29 cellular contexts compared by ENCODE assay signal in the genomic region with DNA sequence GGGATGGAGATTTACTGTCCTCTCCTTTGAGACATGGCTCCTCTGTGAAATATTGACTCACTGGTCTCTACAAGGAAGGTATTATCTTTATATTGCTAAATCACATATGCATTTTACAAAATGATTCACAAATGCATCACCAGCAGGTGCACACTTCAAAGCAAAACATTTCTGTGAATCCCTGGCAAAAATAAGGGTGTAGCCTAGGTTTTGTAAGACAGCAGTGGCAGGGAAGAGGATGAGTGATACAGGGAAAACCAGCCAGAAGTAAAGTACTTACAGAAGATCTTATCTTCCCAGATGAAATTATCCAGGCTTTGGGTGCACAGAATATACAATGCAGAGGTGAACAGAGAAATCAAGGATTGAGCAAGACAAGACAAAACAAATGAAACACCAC.
"Had no signal": no experiment of that assay in that cellular context is flagged by ENCODE, and none has a peak within 500 bp of the region (broad histone marks: within the 10 kb centered on the region; RNA-seq: fewer than 3 reads in every experiment).

No MANE protein-coding gene starts in this region.

- DNase-seq: dermis blood vessel endothelial cell; effector memory CD4-positive, alpha-beta T cell; foreskin melanocyte; glutamatergic neuron; heart right ventricle; hypothalamus; immature natural killer cell; islet precursor cell; kidney glomerular epithelial cell; left ventricle myocardium superior; lower lobe of right lung; natural killer cell; occipital lobe; ovary; posterior cingulate gyrus; psoas muscle; right cardiac atrium; sigmoid colon; spleen; stimulated activated CD4-positive, alpha-beta T cell treated with anti-CD3 and anti-CD28 coated beads, Interleukin-15, amount 100 ng/mL, for 24 hours; stimulated activated CD4-positive, alpha-beta T cell treated with anti-CD3 and anti-CD28 coated beads, Interleukin-2, amount 100 ng/mL, for 48 hours; stimulated activated naive B cell treated with anti-CD40 and anti-IgM and Interleukin-4, amounts not matched to agents 10 μg/mL and 1 μg/mL and 100 μg/mL, for 72 hours; upper lobe of left lung had no signal

- H3K36me3 ChIP-seq: heart right ventricle, lower lobe of right lung, ovary, sigmoid colon, spleen, thoracic aorta, tibial nerve, upper lobe of left lung had no signal

- H3K9me3 ChIP-seq: lower lobe of right lung, ovary, psoas muscle, sigmoid colon, spleen, thoracic aorta, tibial nerve, upper lobe of left lung had no signal

- H3K27me3 Mint-ChIP-seq: memory B cell; stimulated activated naive B cell treated with anti-CD40 and anti-IgM and Interleukin-4, amounts not matched to agents 10 μg/mL and 1 μg/mL and 100 μg/mL, for 72 hours had no signal

- H3K4me3 Mint-ChIP-seq: immature natural killer cell; memory B cell; natural killer cell; stimulated activated naive B cell treated with anti-CD40 and anti-IgM and Interleukin-4, amounts not matched to agents 10 μg/mL and 1 μg/mL and 100 μg/mL, for 72 hours; stimulated activated naive CD8-positive, alpha-beta T cell treated with anti-CD3 and anti-CD28 coated beads, Interleukin-15, Interleukin-2, amounts not matched to agents 100 ng/mL and 50 ng/mL, for 24 hours had no signal

- H3K36me3 Mint-ChIP-seq: immature natural killer cell; memory B cell; natural killer cell; stimulated activated naive B cell treated with anti-CD40 and anti-IgM and Interleukin-4, amounts not matched to agents 10 μg/mL and 1 μg/mL and 100 μg/mL, for 72 hours had no signal

- H3K4me1 ChIP-seq: heart right ventricle, lower lobe of right lung, psoas muscle, sigmoid colon, spleen, tibial nerve, upper lobe of left lung had no signal

- H3K4me3 ChIP-seq: coronary artery, heart right ventricle, lower lobe of right lung, ovary, psoas muscle, sigmoid colon, skin epidermis, spleen, thoracic aorta, tibial nerve, upper lobe of left lung had no signal

- H3K4me1 Mint-ChIP-seq: immature natural killer cell; memory B cell; natural killer cell; stimulated activated naive B cell treated with anti-CD40 and anti-IgM and Interleukin-4, amounts not matched to agents 10 μg/mL and 1 μg/mL and 100 μg/mL, for 72 hours had no signal

- H3K27ac ChIP-seq: coronary artery, heart right ventricle, lower lobe of right lung, ovary, psoas muscle, sigmoid colon, skin epidermis, spleen, thoracic aorta, tibial nerve, upper lobe of left lung had no signal

- H3K27ac Mint-ChIP-seq: immature natural killer cell; memory B cell; natural killer cell; stimulated activated naive B cell treated with anti-CD40 and anti-IgM and Interleukin-4, amounts not matched to agents 10 μg/mL and 1 μg/mL and 100 μg/mL, for 72 hours; stimulated activated naive CD8-positive, alpha-beta T cell treated with anti-CD3 and anti-CD28 coated beads, Interleukin-15, Interleukin-2, amounts not matched to agents 100 ng/mL and 50 ng/mL, for 24 hours had no signal

- H3K27me3 ChIP-seq: heart right ventricle, ovary, sigmoid colon, spleen, tibial nerve, upper lobe of left lung had no signal
